ENCODE assay signal across 9 cellular contexts in genomic region chrX:131704136-131704695, GRCh38.
DNase-seq lines count a peak whose midpoint lies in the region; ATAC-seq, FAIRE-seq and TF ChIP-seq lines count a peak whose summit lies in the region.
"Had no signal": no experiment of that assay in that cellular context is flagged by ENCODE, and none has a peak within 500 bp of the region (broad histone marks: within the 10 kb centered on the region; RNA-seq: fewer than 3 reads in every experiment).

No MANE protein-coding gene starts in this region.

- no peaks in the 10 kb centered on the region for H3K27me3 Mint-ChIP-seq in effector memory CD8-positive, alpha-beta T cell

- no peaks in the 10 kb centered on the region for H3K36me3 ChIP-seq in stomach
- H3K36me3 ChIP-seq: thoracic aorta had no signal

- no peak overlapping the region for H3K27ac Mint-ChIP-seq in effector memory CD8-positive, alpha-beta T cell

- peak in 3 of 7 experiments; percentile 29 to 63 (median 54) for TF ChIP-seq CTCF in stomach (IDR thresholded peaks at IDR 0.05)

- no peaks in the 10 kb centered on the region for H3K27me3 ChIP-seq in stomach

- intact Hi-C loops in stomach (cut with DNase I; ENCODE audit: low total_unique reads), result no loop called here

- peak overlapping the region in 2 of 4 donors; percentile 48 to 56 for H3K4me3 ChIP-seq in stomach
- H3K4me3 ChIP-seq: thoracic aorta had no signal

- no peaks in the 10 kb centered on the region for H3K4me1 Mint-ChIP-seq in effector memory CD8-positive, alpha-beta T cell (ENCODE audit: low read depth in 2 of 2)

- peak; percentile 57 for ATAC-seq in GM21786 (IDR thresholded peaks at IDR 0.05; ENCODE audit: unreplicated experiment)
- no peak for ATAC-seq in GM21737 (IDR thresholded peaks at IDR 0.05; ENCODE audit: unreplicated experiment)
- ATAC-seq in effector memory CD8-positive, alpha-beta T cell (replicated peaks), result no peak

- peaks cover 0 to 5% (median 0%) of the 10 kb centered on the region in 4 donors for H3K4me1 ChIP-seq in stomach

- no peaks in the 10 kb centered on the region for H3K9me3 Mint-ChIP-seq in effector memory CD8-positive, alpha-beta T cell

- no peak for TF ChIP-seq EP300 in stomach (IDR thresholded peaks at IDR 0.05)

- TF ChIP-seq POLR2A in stomach (IDR thresholded peaks at IDR 0.05), result no peak

- H3K4me3 Mint-ChIP-seq in effector memory CD8-positive, alpha-beta T cell, result no peak overlapping the region

- WGBS in stomach, 5 donors, result 45 to 94% (median 91%) methylated on average over 17 of the region's 17 CpGs

- FAIRE-seq in endometrium (lab: Jason Lieb, UNC), result peak; percentile 64

- no peaks in the 10 kb centered on the region for H3K36me3 Mint-ChIP-seq in effector memory CD8-positive, alpha-beta T cell (ENCODE audit: insufficient read depth)

- DNase-seq in Daoy (ENCODE audit: low read depth), result peak; percentile 47
- DNase-seq in NOMO-1 (lab: John Stamatoyannopoulos, UW; ENCODE audit: unreplicated experiment in 2 of 2), result peak; percentile 71 to 72
- DNase-seq in stomach, result peak; percentile 91
- no peak for DNase-seq in iPS-NIHi11 (ENCODE audit: low spot score)
- no peak for DNase-seq in effector memory CD8-positive, alpha-beta T cell

- peak overlapping the region in 3 of 5 donors; percentile 43 to 72 (median 63) for H3K27ac ChIP-seq in stomach
- H3K27ac ChIP-seq: thoracic aorta had no signal

- H3K9me3 ChIP-seq in stomach, result no peaks in the 10 kb centered on the region
- H3K9me3 ChIP-seq: thoracic aorta had no signal

Comparison
In these comparisons a context has a peak if more than half of its experiments do, and no peak if none do; other contexts are left out.
1. DNase-seq: peak in Daoy (single experiment), NOMO-1 (2 of 2) and stomach (single experiment); none in iPS-NIHi11 (single experiment) and effector memory CD8-positive, alpha-beta T cell (0 of 3).